In the genomic region with DNA sequence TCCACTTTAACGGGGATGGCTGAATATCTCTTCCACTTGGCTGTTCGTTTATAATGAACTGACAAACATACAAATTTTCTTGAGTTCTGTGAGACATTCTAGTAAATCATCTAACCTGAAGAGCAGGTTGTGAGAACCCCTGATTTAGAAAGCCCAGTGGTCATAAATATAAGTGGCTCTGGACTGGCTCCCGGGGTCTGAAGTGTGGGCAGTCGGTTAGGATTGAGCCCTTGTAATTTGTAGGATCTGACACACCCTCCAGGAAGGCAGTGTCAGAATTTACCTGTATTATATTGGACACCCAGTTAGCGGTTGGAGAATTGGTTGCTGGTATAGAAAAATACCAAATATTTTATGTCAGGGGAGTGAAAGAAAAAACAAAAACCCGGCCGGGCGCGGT, we compare ENCODE assay signal across 16 cellular contexts. TPM values are rescaled to one million over a fixed set of nuclear protein-coding genes. Genes with fewer than 3 reads are reported as not detected.
DNase-seq lines count a peak whose midpoint lies in the region; ATAC-seq and TF ChIP-seq lines count a peak whose summit lies in the region.
"Had no signal": no experiment of that assay in that cellular context is flagged by ENCODE, and none has a peak within 500 bp of the region (broad histone marks: within the 10 kb centered on the region; RNA-seq: fewer than 3 reads in every experiment).

No MANE protein-coding gene starts in this region.

- H3K9me3 ChIP-seq in CD4-positive, alpha-beta T cell (ENCODE audit: control insufficient read depth, low read length) = no peaks in the 10 kb centered on the region
- no peaks in the 10 kb centered on the region for H3K9me3 ChIP-seq in left ventricle myocardium inferior (replicated peaks)

- H3K4me1 ChIP-seq in left ventricle myocardium inferior = peaks cover 22% of the 10 kb centered on the region

- no peak for ATAC-seq in activated CD4-positive, alpha-beta T cell treated with anti-CD3 and anti-CD28 coated beads for 36 hours
- no peak for ATAC-seq in CD4-positive, alpha-beta T cell (ENCODE audit: poor library complexity)
- no peak for ATAC-seq in activated T-helper 17 cell treated with anti-CD3 and anti-CD28 coated beads, Interleukin-2, amount 50 U/mL, for 72 hours (replicated peaks)
- ATAC-seq in naive B cell (ENCODE audit: low read depth in 2 of 2) = no peak
- ATAC-seq: left cardiac atrium, sciatic nerve had no signal

- H3K4me1 Mint-ChIP-seq in activated CD4-positive, alpha-beta T cell treated with anti-CD3 and anti-CD28 coated beads for 36 hours = peaks cover 68% of the 10 kb centered on the region
- H3K4me1 Mint-ChIP-seq in CD4-positive, alpha-beta T cell (ENCODE audit: low read depth) = peaks cover 60% of the 10 kb centered on the region
- H3K4me1 Mint-ChIP-seq in activated T-helper 17 cell treated with anti-CD3 and anti-CD28 coated beads, Interleukin-2, amount 50 U/mL, for 72 hours = peaks cover 9% of the 10 kb centered on the region
- peaks cover 25 to 77% (median 53%) of the 10 kb centered on the region in 3 donors for H3K4me1 Mint-ChIP-seq in naive B cell

- no peaks in the 10 kb centered on the region for H3K27me3 Mint-ChIP-seq in activated CD4-positive, alpha-beta T cell treated with anti-CD3 and anti-CD28 coated beads for 36 hours
- no peaks in the 10 kb centered on the region for H3K27me3 Mint-ChIP-seq in CD4-positive, alpha-beta T cell
- H3K27me3 Mint-ChIP-seq in activated T-helper 17 cell treated with anti-CD3 and anti-CD28 coated beads, Interleukin-2, amount 50 U/mL, for 72 hours = no peaks in the 10 kb centered on the region
- H3K27me3 Mint-ChIP-seq in naive B cell = no peaks in the 10 kb centered on the region

- H3K27ac ChIP-seq in CD4-positive, alpha-beta T cell (ENCODE audit: low read depth, low read length) = peak overlapping the region; percentile 38
- no peak overlapping the region for H3K27ac ChIP-seq in left ventricle myocardium inferior (replicated peaks)

- H3K36me3 Mint-ChIP-seq in activated CD4-positive, alpha-beta T cell treated with anti-CD3 and anti-CD28 coated beads for 36 hours (ENCODE audit: low read depth) = peaks cover 11% of the 10 kb centered on the region
- peaks cover 30% of the 10 kb centered on the region for H3K36me3 Mint-ChIP-seq in CD4-positive, alpha-beta T cell (ENCODE audit: low read depth)
- H3K36me3 Mint-ChIP-seq in activated T-helper 17 cell treated with anti-CD3 and anti-CD28 coated beads, Interleukin-2, amount 50 U/mL, for 72 hours (ENCODE audit: low read depth) = peaks cover 8% of the 10 kb centered on the region
- no peaks in the 10 kb centered on the region for H3K36me3 Mint-ChIP-seq in naive B cell

- H3K4me3 Mint-ChIP-seq in activated CD4-positive, alpha-beta T cell treated with anti-CD3 and anti-CD28 coated beads for 36 hours = no peak overlapping the region
- H3K4me3 Mint-ChIP-seq in CD4-positive, alpha-beta T cell = peak overlapping the region; percentile 57
- peak overlapping the region; percentile 20 for H3K4me3 Mint-ChIP-seq in activated T-helper 17 cell treated with anti-CD3 and anti-CD28 coated beads, Interleukin-2, amount 50 U/mL, for 72 hours
- peak overlapping the region in 6 of 8 donors; percentile 21 to 73 (median 55) for H3K4me3 Mint-ChIP-seq in naive B cell
- H3K4me3 Mint-ChIP-seq: nephron progenitor cell had no signal

- H3K4me3 ChIP-seq in left ventricle myocardium inferior = no peak overlapping the region

- intact Hi-C loops in activated CD4-positive, alpha-beta T cell treated with anti-CD3 and anti-CD28 coated beads for 36 hours (cut with DNase I, micrococcal nuclease) = loop anchor here (2.0 to 10.0 kb wide), 2 partner anchors 345 to 709 kb away; a partner anchor contains a TSS
- intact Hi-C loops in CD4-positive, alpha-beta T cell (cut with DNase I, micrococcal nuclease) = no loop called here
- intact Hi-C loops in left ventricle myocardium inferior (cut with micrococcal nuclease) = no loop called here

- H3K27me3 ChIP-seq in CD4-positive, alpha-beta T cell (ENCODE audit: control insufficient read depth, insufficient read depth, low read length) = no peaks in the 10 kb centered on the region
- H3K27me3 ChIP-seq in left ventricle myocardium inferior (ENCODE audit: low read depth) = no peaks in the 10 kb centered on the region

- CTCF ChIA-PET in activated CD4-positive, alpha-beta T cell treated with anti-CD3 and anti-CD28 coated beads for 36 hours (lab: Charles Lee) = interaction anchor here (0.7 to 1.1 kb wide), 2 partner anchors 57 to 102 kb away, joined by 3 read pairs; a partner anchor contains a TSS
- CTCF ChIA-PET in CD4-positive, alpha-beta T cell (lab: Charles Lee) = no interaction called here

- peak overlapping the region; percentile 13 for H3K27ac Mint-ChIP-seq in activated CD4-positive, alpha-beta T cell treated with anti-CD3 and anti-CD28 coated beads for 36 hours
- peak overlapping the region; percentile 100 for H3K27ac Mint-ChIP-seq in CD4-positive, alpha-beta T cell
- no peak overlapping the region for H3K27ac Mint-ChIP-seq in activated T-helper 17 cell treated with anti-CD3 and anti-CD28 coated beads, Interleukin-2, amount 50 U/mL, for 72 hours
- peak overlapping the region; percentile 12 to 97 (median 82) for H3K27ac Mint-ChIP-seq in naive B cell
- H3K27ac Mint-ChIP-seq: nephron progenitor cell had no signal

- H3K9me3 Mint-ChIP-seq in activated CD4-positive, alpha-beta T cell treated with anti-CD3 and anti-CD28 coated beads for 36 hours (ENCODE audit: low read depth) = no peaks in the 10 kb centered on the region
- H3K9me3 Mint-ChIP-seq in CD4-positive, alpha-beta T cell = no peaks in the 10 kb centered on the region
- no peaks in the 10 kb centered on the region for H3K9me3 Mint-ChIP-seq in activated T-helper 17 cell treated with anti-CD3 and anti-CD28 coated beads, Interleukin-2, amount 50 U/mL, for 72 hours
- H3K9me3 Mint-ChIP-seq in naive B cell = no peaks in the 10 kb centered on the region
- H3K9me3 Mint-ChIP-seq: nephron progenitor cell had no signal

- no peak for DNase-seq in activated CD4-positive, alpha-beta T cell treated with anti-CD3 and anti-CD28 coated beads for 36 hours
- no peak for DNase-seq in activated CD4-positive, alpha-beta T cell treated with anti-CD3 and anti-CD28 coated beads, Interleukin-2, amount 50 U/mL, for 48 hours
- DNase-seq in CD4-positive, alpha-beta T cell = no peak
- DNase-seq in naive B cell (no peak), NCI-H1694 (lab: John Stamatoyannopoulos, UW) (no peak), left ventricle myocardium inferior (no peak), NCI-H2227 treated with DMSO at 0.1 percent for 48 hours (lab: John Stamatoyannopoulos, UW) (no peak)
- DNase-seq: left cardiac atrium; NCI-H1105 treated with DMSO at 0.1 percent for 48 hours; NCI-H2081 treated with DMSO at 0.1 percent for 48 hours; NCI-H446 treated with DMSO at 0.1 percent for 48 hours; nephron progenitor cell; SHP77 treated with DMSO at 0.1 percent for 48 hours; stimulated activated CD4-positive, alpha-beta T cell treated with anti-CD3 and anti-CD28 coated beads, Interleukin-15, amount 100 ng/mL, for 24 hours had no signal

- POLR2A ChIA-PET in activated CD4-positive, alpha-beta T cell treated with anti-CD3 and anti-CD28 coated beads for 36 hours (lab: Charles Lee) = no interaction called here
- POLR2A ChIA-PET in CD4-positive, alpha-beta T cell (lab: Charles Lee) = interaction anchor here (1.0 kb wide), 1 partner anchor 263 kb away, joined by 3 read pairs; no protein-coding TSS in a partner anchor

- no peaks in the 10 kb centered on the region for H3K36me3 ChIP-seq in left ventricle myocardium inferior

- no peak for TF ChIP-seq CTCF in CD4-positive, alpha-beta T cell (IDR thresholded peaks at IDR 0.05)
- TF ChIP-seq CTCF in left ventricle myocardium inferior (IDR thresholded peaks at IDR 0.05; ENCODE audit: borderline replicate concordance) = no peak

RNA-seq across cellular contexts. Expression of a gene that starts 6.8 kb away (rescaled TPM):
- 10 to 100 TPM; 14.0 to 14.1 TPM for total RNA-seq in activated CD4-positive, alpha-beta T cell treated with anti-CD3 and anti-CD28 coated beads for 36 hours
- total RNA-seq in CD4-positive, alpha-beta T cell = 10 to 100 TPM; 32.9 to 34.0 TPM
- 10 to 100 TPM; 11.5 to 19.6 TPM for total RNA-seq in activated T-helper 17 cell treated with anti-CD3 and anti-CD28 coated beads, Interleukin-2, amount 50 U/mL, for 72 hours
- 10 to 100 TPM in 1 of 6 donors, 1 to 10 TPM in 5; 3.1 to 16.0 (median 8.6) TPM for polyA plus RNA-seq in naive B cell (ENCODE audit: low read depth in 6 of 6)
- 5.3 TPM for total RNA-seq in left ventricle myocardium inferior

RNA-seq across cellular contexts. Expression of a gene that starts 19.5 kb away (rescaled TPM):
- total RNA-seq in activated CD4-positive, alpha-beta T cell treated with anti-CD3 and anti-CD28 coated beads for 36 hours = 10 to 100 TPM; 15.4 to 17.6 TPM
- total RNA-seq in CD4-positive, alpha-beta T cell = 100 to 1,000 TPM; 122 to 127 TPM
- 10 to 100 TPM; 15.1 to 24.7 TPM for total RNA-seq in activated T-helper 17 cell treated with anti-CD3 and anti-CD28 coated beads, Interleukin-2, amount 50 U/mL, for 72 hours
- 1 to 10 TPM; 1.2 to 4.2 (median 2.5) TPM for polyA plus RNA-seq in naive B cell (ENCODE audit: low read depth in 6 of 6)
- 4.6 TPM for total RNA-seq in left ventricle myocardium inferior

RNA-seq across cellular contexts. Expression of a gene that starts 24.4 kb away (rescaled TPM):
- 10 to 100 TPM; 44.5 to 44.7 TPM for total RNA-seq in activated CD4-positive, alpha-beta T cell treated with anti-CD3 and anti-CD28 coated beads for 36 hours
- total RNA-seq in CD4-positive, alpha-beta T cell = 10 to 100 TPM; 25.5 to 27.6 TPM
- total RNA-seq in activated T-helper 17 cell treated with anti-CD3 and anti-CD28 coated beads, Interleukin-2, amount 50 U/mL, for 72 hours = 10 to 100 TPM; 41.8 to 51.8 TPM
- polyA plus RNA-seq in naive B cell (ENCODE audit: low read depth in 6 of 6) = 1 to 10 TPM in 5 of 6 donors, not detected in 1; 1.5 to 6.5 (median 3.0) TPM
- total RNA-seq in left ventricle myocardium inferior = 9.6 TPM

RNA-seq across cellular contexts. Expression of a gene that starts 59.7 kb away (rescaled TPM):
- 10 to 100 TPM; 16.1 to 18.7 TPM for total RNA-seq in activated CD4-positive, alpha-beta T cell treated with anti-CD3 and anti-CD28 coated beads for 36 hours
- 10 to 100 TPM; 57.7 to 59.6 TPM for total RNA-seq in CD4-positive, alpha-beta T cell
- 10 to 100 TPM in 1 of 2 donors, 1 to 10 TPM in 1; 8.2 to 12.6 TPM for total RNA-seq in activated T-helper 17 cell treated with anti-CD3 and anti-CD28 coated beads, Interleukin-2, amount 50 U/mL, for 72 hours
- polyA plus RNA-seq in naive B cell (ENCODE audit: low read depth in 6 of 6) = 10 to 100 TPM in 3 of 6 donors, 1 to 10 TPM in 3; 2.5 to 11.6 (median 9.3) TPM
- total RNA-seq in left ventricle myocardium inferior = 10.6 TPM

Comparison
In these comparisons a context has a peak if more than half of its experiments do, and no peak if none do; other contexts are left out.
1. RNA of a gene that starts 19.5 kb away (total RNA-seq): 122 to 127 TPM in CD4-positive, alpha-beta T cell; 15.1 to 24.7 TPM in activated T-helper 17 cell treated with anti-CD3 and anti-CD28 coated beads, Interleukin-2, amount 50 U/mL, for 72 hours, 15.4 to 17.6 TPM in activated CD4-positive, alpha-beta T cell treated with anti-CD3 and anti-CD28 coated beads for 36 hours and 4.6 TPM in left ventricle myocardium inferior (single experiment); every median in the first group is over 4 times any median in the second.
2. intact Hi-C loops: an anchor here in activated CD4-positive, alpha-beta T cell treated with anti-CD3 and anti-CD28 coated beads for 36 hours (2.0 to 10.0 kb wide); none called in CD4-positive, alpha-beta T cell and left ventricle myocardium inferior.